In the genomic region with DNA sequence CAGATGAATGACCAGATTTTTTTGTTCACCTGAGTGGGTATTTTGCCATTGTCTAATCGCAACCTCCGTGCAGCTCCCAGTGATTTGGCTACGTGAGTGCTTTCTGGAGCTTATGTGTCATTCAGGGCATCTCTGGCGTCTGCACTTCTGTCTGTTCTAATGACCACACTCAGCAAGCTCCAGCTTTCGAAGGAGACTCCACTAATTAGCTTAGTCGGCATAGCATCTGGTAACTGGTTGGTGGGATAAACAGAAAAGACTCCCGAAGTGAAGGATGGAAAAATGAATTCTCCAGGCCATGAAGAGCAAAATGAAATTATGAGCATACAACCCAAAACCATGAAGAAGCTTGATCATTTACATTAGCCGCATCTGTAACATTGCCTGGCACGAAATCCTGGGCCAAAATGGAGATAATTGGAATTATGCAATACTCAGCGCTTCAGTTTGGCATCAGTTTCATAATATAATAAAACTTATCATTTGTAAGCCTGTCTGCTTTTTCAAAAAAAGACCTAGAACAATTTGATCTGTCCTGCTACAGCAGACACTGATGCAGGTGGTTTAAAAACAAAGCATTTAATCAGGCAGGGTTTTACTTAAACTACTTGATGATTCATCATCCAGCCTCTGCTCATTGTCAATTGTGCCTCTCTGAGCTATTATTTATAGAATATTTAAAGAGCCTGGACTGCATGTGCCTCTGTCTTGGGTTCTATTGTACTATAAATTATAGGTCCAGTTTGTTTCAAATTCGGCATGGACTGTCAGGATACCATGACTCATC, we compare ENCODE assay signal across 12 cellular contexts.
A peak's percentile ranks its signal among the peaks of the same experiment; 100 is the strongest.
DNase-seq lines count a peak whose midpoint lies in the region; ATAC-seq, FAIRE-seq and TF ChIP-seq lines count a peak whose summit lies in the region.
"Had no signal": no experiment of that assay in that cellular context is flagged by ENCODE, and none has a peak within 500 bp of the region (broad histone marks: within the 10 kb centered on the region; RNA-seq: fewer than 3 reads in every experiment).

No MANE protein-coding gene starts in this region.

- no peak overlapping the region for H3K4me2 ChIP-seq in astrocyte (ENCODE audit: low read length)
- no peak overlapping the region for H3K4me2 ChIP-seq in GM23248 (ENCODE audit: unreplicated experiment)

- H3K79me2 ChIP-seq in astrocyte (ENCODE audit: insufficient read depth, low read length) = no peaks in the 10 kb centered on the region
- no peaks in the 10 kb centered on the region for H3K79me2 ChIP-seq in GM23248 (ENCODE audit: insufficient read depth)

- DNase-seq in NCI-H1092 (lab: John Stamatoyannopoulos, UW) (peak; percentile 57), NCI-H2196 (lab: John Stamatoyannopoulos, UW; ENCODE audit: unreplicated experiment) (peak; percentile 52), astrocyte (ENCODE audit: low read depth) (peak; percentile 54), renal cortical epithelial cell (ENCODE audit: low read depth) (peak; percentile 11), GM23248 (no peak), H7 (no peak), heart left ventricle (no peak)
- DNase-seq: activated CD4-positive, alpha-beta T cell treated with anti-CD3 and anti-CD28 coated beads for 36 hours; Caco-2; NK-92 treated with Interleukin-12 subunit alpha and Interleukin-12 subunit beta, amount 100 ng/mL, for 24 hours had no signal

- no peak for TF ChIP-seq POLR2A in heart left ventricle (IDR thresholded peaks at IDR 0.05)

- no peak overlapping the region for H2AFZ ChIP-seq in astrocyte (ENCODE audit: low read depth, low read length)
- H2AFZ ChIP-seq in GM23248 = no peak overlapping the region

- H3K27me3 Mint-ChIP-seq in astrocyte (ENCODE audit: low read depth, unreplicated experiment) = no peaks in the 10 kb centered on the region
- H3K27me3 Mint-ChIP-seq: activated CD4-positive, alpha-beta T cell treated with anti-CD3 and anti-CD28 coated beads for 36 hours had no signal

- H3K9ac ChIP-seq in astrocyte (ENCODE audit: low read length) (no peak overlapping the region), GM23248 (no peak overlapping the region)

- 58 to 65% methylated on average over 11 of the region's 11 CpGs for WGBS in GM23248 (ENCODE audit: low coverage in 1 of 2, low lambda C conversion rate in 2 of 2, missing lambda C conversion rate in 2 of 2), 2 experiments
- 77 to 86% (median 83%) methylated on average over 11 of the region's 11 CpGs for WGBS in heart left ventricle, 4 donors

- H3K4me1 Mint-ChIP-seq in astrocyte (ENCODE audit: low read depth, unreplicated experiment) = no peaks in the 10 kb centered on the region
- H3K4me1 Mint-ChIP-seq: activated CD4-positive, alpha-beta T cell treated with anti-CD3 and anti-CD28 coated beads for 36 hours had no signal

- H3K4me3 ChIP-seq in astrocyte (ENCODE audit: insufficient read depth, low read depth, low read length) = no peak overlapping the region
- no peak overlapping the region for H3K4me3 ChIP-seq in GM23248
- no peak overlapping the region for H3K4me3 ChIP-seq in H7 (ENCODE audit: insufficient read depth, low read depth, low read length)
- H3K4me3 ChIP-seq in heart left ventricle = no peak overlapping the region

- TF ChIP-seq CTCF in astrocyte (IDR thresholded peaks at IDR 0.05; ENCODE audit: insufficient read depth, low read depth, low read length) = no peak
- TF ChIP-seq CTCF in heart left ventricle (IDR thresholded peaks at IDR 0.05) = no peak

- H3F3A ChIP-seq in GM23248 (ENCODE audit: insufficient read depth) = no peaks in the 10 kb centered on the region

- in situ Hi-C loops in GM23248 (cut with MboI) = no loop called here

- no peak for FAIRE-seq in astrocyte (lab: Jason Lieb, UNC)

- H3K4me1 ChIP-seq in astrocyte (ENCODE audit: insufficient read depth, low read length) (no peaks in the 10 kb centered on the region), GM23248 (ENCODE audit: insufficient read depth) (no peaks in the 10 kb centered on the region), heart left ventricle (no peaks in the 10 kb centered on the region)
- H3K4me1 ChIP-seq: Caco-2 had no signal

- intact Hi-C loops in heart left ventricle (cut with DNase I) = no loop called here

- no peaks in the 10 kb centered on the region for H3K9me3 ChIP-seq in astrocyte (ENCODE audit: insufficient read depth, low read depth, low read length)
- H3K9me3 ChIP-seq in GM23248 (ENCODE audit: low read depth) = no peaks in the 10 kb centered on the region
- peaks cover 0 to 9% (median 0%) of the 10 kb centered on the region in 12 donors for H3K9me3 ChIP-seq in heart left ventricle
- H3K9me3 ChIP-seq: Caco-2 had no signal

- no peak overlapping the region for H3K27ac ChIP-seq in astrocyte (ENCODE audit: low read depth, low read length)
- H3K27ac ChIP-seq in GM23248 = no peak overlapping the region
- no peak overlapping the region for H3K27ac ChIP-seq in heart left ventricle

- ATAC-seq in HG03571 (IDR thresholded peaks at IDR 0.05; ENCODE audit: unreplicated experiment) (no peak), heart left ventricle (no peak)
- ATAC-seq: activated CD4-positive, alpha-beta T cell treated with anti-CD3 and anti-CD28 coated beads for 36 hours had no signal

- H3K27ac Mint-ChIP-seq in astrocyte (ENCODE audit: unreplicated experiment) = no peak overlapping the region
- H3K27ac Mint-ChIP-seq: activated CD4-positive, alpha-beta T cell treated with anti-CD3 and anti-CD28 coated beads for 36 hours; activated T-helper 1 cell treated with anti-CD3 and anti-CD28 coated beads, Interleukin-12 subunit alpha, Interleukin-12 subunit beta, Interleukin-2, Interleukin-4 antibody, amounts not matched to agents 30 ng/mL and 10 ng/mL and 1 ng/mL, durations not matched to agents 14 hours and 24 hours and 36 hours had no signal

- H3K36me3 ChIP-seq in astrocyte (ENCODE audit: insufficient read depth, low read length) (peaks cover 3% of the 10 kb centered on the region), GM23248 (ENCODE audit: low read depth) (0 out of 2 replicates have a peak, but pooled peaks cover 5% of the 10 kb centered on the region), H7 (replicated peaks; ENCODE audit: control insufficient read depth, insufficient read depth, low read length) (no peaks in the 10 kb centered on the region), heart left ventricle (no peaks in the 10 kb centered on the region)

- H3K9me3 Mint-ChIP-seq in astrocyte (ENCODE audit: unreplicated experiment) = peaks cover 19% of the 10 kb centered on the region
- H3K9me3 Mint-ChIP-seq: activated T-helper 1 cell treated with anti-CD3 and anti-CD28 coated beads, Interleukin-12 subunit alpha, Interleukin-12 subunit beta, Interleukin-2, Interleukin-4 antibody, amounts not matched to agents 30 ng/mL and 10 ng/mL and 1 ng/mL, durations not matched to agents 14 hours and 24 hours and 36 hours had no signal

- no peaks in the 10 kb centered on the region for H3K9me2 ChIP-seq in GM23248 (ENCODE audit: insufficient read depth)

- H3K27me3 ChIP-seq in astrocyte (ENCODE audit: insufficient read depth, low read length) (no peaks in the 10 kb centered on the region), GM23248 (replicated peaks; ENCODE audit: insufficient read depth) (no peaks in the 10 kb centered on the region), H7 (ENCODE audit: control insufficient read depth, insufficient read depth, low read length) (no peaks in the 10 kb centered on the region), heart left ventricle (no peaks in the 10 kb centered on the region)

- no peak overlapping the region for H3K4me3 Mint-ChIP-seq in astrocyte (ENCODE audit: unreplicated experiment)
- H3K4me3 Mint-ChIP-seq: activated CD4-positive, alpha-beta T cell treated with anti-CD3 and anti-CD28 coated beads for 36 hours; activated T-helper 1 cell treated with anti-CD3 and anti-CD28 coated beads, Interleukin-12 subunit alpha, Interleukin-12 subunit beta, Interleukin-2, Interleukin-4 antibody, amounts not matched to agents 30 ng/mL and 10 ng/mL and 1 ng/mL, durations not matched to agents 14 hours and 24 hours and 36 hours had no signal

- peaks cover 14% of the 10 kb centered on the region for H3K36me3 Mint-ChIP-seq in astrocyte (ENCODE audit: low read depth, unreplicated experiment)

- H4K20me1 ChIP-seq in astrocyte (ENCODE audit: insufficient read depth, low read length) = no peaks in the 10 kb centered on the region
- H4K20me1 ChIP-seq in GM23248 (ENCODE audit: insufficient read depth) = no peaks in the 10 kb centered on the region

Comparison
In these comparisons a context has a peak if more than half of its experiments do, and no peak if none do; other contexts are left out.
1. DNase-seq: peak in NCI-H1092 (single experiment), NCI-H2196 (single experiment), astrocyte (single experiment) and renal cortical epithelial cell (single experiment); none in GM23248 (single experiment), H7 (single experiment) and heart left ventricle (0 of 5).